2 cellular contexts compared by ENCODE assay signal in the genomic region with DNA sequence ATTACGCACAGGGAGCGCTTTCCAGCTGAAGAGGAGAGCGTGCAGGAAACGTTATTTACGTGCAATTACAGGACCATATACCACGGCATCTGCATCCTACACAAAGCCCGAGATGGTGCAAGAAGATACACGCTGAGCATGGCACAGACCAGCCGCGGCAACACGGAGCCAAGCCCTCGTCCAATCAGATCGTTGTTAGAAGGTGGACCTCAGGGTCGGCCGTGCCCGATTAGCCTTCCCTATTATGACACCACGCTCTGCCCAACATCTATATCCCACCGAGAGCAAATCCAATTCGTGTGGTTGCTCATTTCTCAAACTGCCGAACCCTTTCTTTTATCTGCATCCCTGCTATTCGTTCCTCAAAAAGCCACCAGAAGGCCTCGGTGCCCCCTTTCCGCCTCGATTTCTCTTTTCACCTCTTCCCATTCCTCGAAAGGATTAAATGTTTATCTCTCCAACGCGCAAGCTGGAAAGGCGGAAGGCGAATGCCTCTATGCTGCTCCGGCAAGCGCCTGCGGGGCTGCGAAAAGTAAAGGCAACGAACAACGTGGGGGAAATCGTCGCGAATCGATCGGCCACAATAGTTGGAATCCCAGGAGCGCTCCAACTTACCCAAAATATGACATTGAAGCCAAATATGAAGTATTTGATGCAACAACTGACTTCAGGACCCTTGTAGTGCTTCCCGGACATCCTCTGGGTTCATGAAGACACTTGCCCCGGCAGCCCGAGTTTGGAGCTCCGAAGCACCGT.
TF ChIP-seq lines count a peak whose summit lies in the region.

No MANE protein-coding gene starts in this region.

TF ChIP-seq in HEK293T, 16 proteins besides CTCF, POLR2A, EP300 and RAD21:
- no peak for TF ChIP-seq ZNF384 (IDR thresholded peaks at IDR 0.05)
- peak; percentile 65 for TF ChIP-seq L3MBTL2 (conservative IDR thresholded peaks at IDR 0.05)
- TF ChIP-seq TARDBP (IDR thresholded peaks at IDR 0.05): no peak
- no peak for TF ChIP-seq CTBP1 (IDR thresholded peaks at IDR 0.05; ENCODE audit: borderline replicate concordance)

TF ChIP-seq in H1, 55 proteins besides CTCF, POLR2A, EP300 and RAD21:
- TF ChIP-seq SP4 (IDR thresholded peaks at IDR 0.05; ENCODE audit: low read length) (no peak), SUZ12 (IDR thresholded peaks at IDR 0.05; ENCODE audit: low read length) (0 out of 2 replicates have a peak, but pooled peaks have one; percentile 12), RNF2 (IDR thresholded peaks at IDR 0.05; ENCODE audit: borderline replicate concordance, low read depth, low read length, missing control alignments, poor library complexity, severe bottlenecking) (peak; percentile 46), FOSL1 (IDR thresholded peaks at IDR 0.05; ENCODE audit: insufficient read depth, low read depth, low read length) (no peak), ASH2L (IDR thresholded peaks at IDR 0.05; ENCODE audit: low read length) (peak; percentile 78), SRF (IDR thresholded peaks at IDR 0.05; ENCODE audit: low read depth, low read length) (no peak)
- TF ChIP-seq, protein P1, sequence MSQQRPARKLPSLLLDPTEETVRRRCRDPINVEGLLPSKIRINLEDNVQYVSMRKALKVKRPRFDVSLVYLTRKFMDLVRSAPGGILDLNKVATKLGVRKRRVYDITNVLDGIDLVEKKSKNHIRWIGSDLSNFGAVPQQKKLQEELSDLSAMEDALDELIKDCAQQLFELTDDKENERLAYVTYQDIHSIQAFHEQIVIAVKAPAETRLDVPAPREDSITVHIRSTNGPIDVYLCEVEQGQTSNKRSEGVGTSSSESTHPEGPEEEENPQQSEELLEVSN (IDR thresholded peaks at IDR 0.05): peak; percentile 61; the same call in 1 of the 2 replicates
- TF ChIP-seq, protein P2, sequence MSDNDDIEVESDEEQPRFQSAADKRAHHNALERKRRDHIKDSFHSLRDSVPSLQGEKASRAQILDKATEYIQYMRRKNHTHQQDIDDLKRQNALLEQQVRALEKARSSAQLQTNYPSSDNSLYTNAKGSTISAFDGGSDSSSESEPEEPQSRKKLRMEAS (IDR thresholded peaks at IDR 0.05): peak; percentile 63
